17 cellular contexts compared by ENCODE assay signal in the genomic region with DNA sequence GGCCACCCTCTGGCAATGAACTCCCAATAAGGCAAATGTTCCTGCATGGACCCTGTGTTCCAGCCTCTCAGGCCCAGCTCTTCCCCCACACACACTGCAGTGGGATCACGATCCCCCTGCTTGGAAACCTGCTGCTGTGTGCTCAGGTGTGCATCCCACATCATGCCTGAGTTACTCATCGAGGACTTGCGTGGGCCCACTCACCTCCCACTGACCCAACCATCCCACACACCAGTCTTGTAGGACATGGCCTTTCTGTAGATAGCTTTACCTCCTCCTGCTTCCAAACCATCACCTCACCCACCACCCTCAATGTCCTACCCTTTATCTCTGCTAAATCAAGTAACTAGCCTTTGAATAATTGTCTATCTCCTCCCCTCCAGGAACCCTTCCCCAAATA. TPM values are rescaled to one million over a fixed set of nuclear protein-coding genes. Genes with fewer than 3 reads are reported as not detected.
DNase-seq lines count a peak whose midpoint lies in the region; ATAC-seq and TF ChIP-seq lines count a peak whose summit lies in the region.
"Had no signal": no experiment of that assay in that cellular context is flagged by ENCODE, and none has a peak within 500 bp of the region (broad histone marks: within the 10 kb centered on the region; RNA-seq: fewer than 3 reads in every experiment).

No MANE protein-coding gene starts in this region.

- H3K4ac ChIP-seq in mesendoderm (ENCODE audit: low read depth, low read length): no peak overlapping the region

- peaks cover 1% of the 10 kb centered on the region for H3K36me3 ChIP-seq in mesendoderm (ENCODE audit: control insufficient read depth, insufficient read depth, low read length)
- H3K36me3 ChIP-seq: BE2C had no signal

- H3K9ac ChIP-seq in mesendoderm (ENCODE audit: low read length): no peak overlapping the region

- H3K9me3 ChIP-seq in T-helper 17 cell (ENCODE audit: control insufficient read depth, low read length, poor library complexity, severe bottlenecking): no peaks in the 10 kb centered on the region
- H3K9me3 ChIP-seq: A549, BE2C had no signal

- ATAC-seq in T-helper 17 cell (no peak), HG02938 (IDR thresholded peaks at IDR 0.05; ENCODE audit: unreplicated experiment) (no peak), GM19328 (IDR thresholded peaks at IDR 0.05; ENCODE audit: unreplicated experiment) (no peak)
- ATAC-seq: A549, GM23338 had no signal

- H3K4me3 Mint-ChIP-seq in T-helper 17 cell (no peak overlapping the region), endothelial cell (ENCODE audit: unreplicated experiment) (no peak overlapping the region)
- H3K4me3 Mint-ChIP-seq: CD4-positive, alpha-beta memory T cell; GM23338 had no signal

- H3K23ac ChIP-seq in mesendoderm (ENCODE audit: low read length): no peak overlapping the region

- H3K27ac ChIP-seq in mesendoderm (ENCODE audit: low read depth, low read length): no peak overlapping the region
- H3K27ac ChIP-seq: A549, C4-2B had no signal

- H4K8ac ChIP-seq in mesendoderm (ENCODE audit: low read depth, low read length): no peak overlapping the region

- no peak overlapping the region for H2BK15ac ChIP-seq in mesendoderm (replicated peaks; ENCODE audit: low read depth)

- DNase-seq in T-helper 17 cell (no peak), endothelial cell (ENCODE audit: low spot score) (no peak), mesendoderm (no peak), NCI-H2029 (lab: John Stamatoyannopoulos, UW) (no peak)
- DNase-seq: BE2C; CD4-positive, alpha-beta memory T cell; COR-L47; DMS153; DMS79 treated with DMSO at 0.1 percent for 48 hours; EL; H7 had no signal

- H3K4me1 Mint-ChIP-seq in T-helper 17 cell: peaks cover 5% of the 10 kb centered on the region
- H3K4me1 Mint-ChIP-seq in endothelial cell (ENCODE audit: unreplicated experiment): peaks cover 4% of the 10 kb centered on the region
- H3K4me1 Mint-ChIP-seq: CD4-positive, alpha-beta memory T cell had no signal

- no peaks in the 10 kb centered on the region for H3K27me3 ChIP-seq in mesendoderm (ENCODE audit: insufficient read depth, low read length, poor library complexity)

- H3K9me3 Mint-ChIP-seq in endothelial cell (ENCODE audit: unreplicated experiment): no peaks in the 10 kb centered on the region
- H3K9me3 Mint-ChIP-seq: GM23338 had no signal

- peaks cover 12% of the 10 kb centered on the region for H3K27me3 Mint-ChIP-seq in T-helper 17 cell
- peaks cover 3% of the 10 kb centered on the region for H3K27me3 Mint-ChIP-seq in endothelial cell (ENCODE audit: unreplicated experiment)
- H3K27me3 Mint-ChIP-seq: CD4-positive, alpha-beta memory T cell had no signal

- no peak overlapping the region for H4K5ac ChIP-seq in mesendoderm (ENCODE audit: low read length)

- no CpG with 5 or more reads among the region's 3 CpGs for WGBS in mesendoderm (ENCODE audit: extremely low coverage, insufficient coverage, low lambda C conversion rate)

- H2BK5ac ChIP-seq in mesendoderm (ENCODE audit: low read length): peak overlapping the region; percentile 64

- H2BK120ac ChIP-seq in mesendoderm (ENCODE audit: low read depth, low read length): no peak overlapping the region

- no peak overlapping the region for H3K4me2 ChIP-seq in mesendoderm (ENCODE audit: low read length)
- H3K4me2 ChIP-seq: A549, GM23338 had no signal

- H3K79me2 ChIP-seq in mesendoderm (ENCODE audit: control insufficient read depth, insufficient read depth, low read length): no peaks in the 10 kb centered on the region

- H3K79me1 ChIP-seq in mesendoderm (ENCODE audit: low read length): no peaks in the 10 kb centered on the region

- H3K18ac ChIP-seq in mesendoderm (ENCODE audit: low read length): no peak overlapping the region

- no peak overlapping the region for H3K4me3 ChIP-seq in mesendoderm (ENCODE audit: low read length)
- H3K4me3 ChIP-seq: A549, GM23338 had no signal

- no peak overlapping the region for H2AK5ac ChIP-seq in mesendoderm (ENCODE audit: low read length)

- no peak for TF ChIP-seq CTCF in endothelial cell (IDR thresholded peaks at IDR 0.05; ENCODE audit: unreplicated experiment)

- peak overlapping the region; percentile 47 for H3K56ac ChIP-seq in mesendoderm (ENCODE audit: low read length)

- H3K36me3 Mint-ChIP-seq in T-helper 17 cell (ENCODE audit: low read depth): peaks cover 5% of the 10 kb centered on the region
- H3K36me3 Mint-ChIP-seq in endothelial cell (ENCODE audit: low read depth, unreplicated experiment): peaks cover 16% of the 10 kb centered on the region

- H3K27ac Mint-ChIP-seq in T-helper 17 cell: peak overlapping the region; percentile 57
- H3K27ac Mint-ChIP-seq in endothelial cell (ENCODE audit: unreplicated experiment): peak overlapping the region; percentile 17
- H3K27ac Mint-ChIP-seq: GM23338 had no signal

- H3K4me1 ChIP-seq in mesendoderm (ENCODE audit: control insufficient read depth, low read depth, low read length): peaks cover 5% of the 10 kb centered on the region
- H3K4me1 ChIP-seq: A549, BE2C had no signal

RNA-seq across cellular contexts. Expression of a gene that starts 24.6 kb away (rescaled TPM):
- total RNA-seq in T-helper 17 cell (10 to 100 TPM; 32.7 to 39.0 TPM), endothelial cell (ENCODE audit: unreplicated experiment) (246 TPM)
- polyA plus RNA-seq in mesendoderm (2013, experiment 1 of 2): 266 TPM
- 248 TPM for polyA plus RNA-seq in mesendoderm (2013, experiment 2 of 2)

RNA-seq across cellular contexts. Expression of a gene that starts 25.1 kb away (rescaled TPM):
- total RNA-seq in T-helper 17 cell (10 to 100 TPM; 14.4 to 21.3 TPM), endothelial cell (ENCODE audit: unreplicated experiment) (31.4 TPM)
- polyA plus RNA-seq in mesendoderm (2013, experiment 1 of 2): 36.8 TPM
- 34.3 TPM for polyA plus RNA-seq in mesendoderm (2013, experiment 2 of 2)

RNA-seq across cellular contexts. Expression of a gene that starts 42.5 kb away (rescaled TPM):
- not detected for total RNA-seq in T-helper 17 cell
- total RNA-seq in endothelial cell (ENCODE audit: unreplicated experiment): 1.1 TPM
- 0.37 TPM for polyA plus RNA-seq in mesendoderm (2013, experiment 1 of 2)
- polyA plus RNA-seq in mesendoderm (2013, experiment 2 of 2): 0.34 TPM
- total RNA-seq: CD4-positive, alpha-beta memory T cell had no signal
- polyA plus RNA-seq: A549; AG04450; CD4-positive, alpha-beta memory T cell had no signal
